In genomic region chr14:70955543-70956480, GRCh38 we compare ENCODE assay signal across 8 cellular contexts. TPM values are rescaled to one million over a fixed set of nuclear protein-coding genes. Genes with fewer than 3 reads are reported as not detected.
DNase-seq lines count a peak whose midpoint lies in the region; ATAC-seq, FAIRE-seq and TF ChIP-seq lines count a peak whose summit lies in the region.

No MANE protein-coding gene starts in this region.

- DNase-seq in A549 (ENCODE audit: low read depth in 1 of 2, low spot score in 1 of 2), result peak in 1 of 2 experiments; percentile 23
- peak; percentile 13 for DNase-seq in GM10248 (ENCODE audit: extremely low spot score)
- peak; percentile 47 for DNase-seq in RKO (ENCODE audit: low spot score)
- DNase-seq in body of pancreas, result no peak
- peak in 1 of 2 donors; percentile 12 for DNase-seq in memory B cell (ENCODE audit: low spot score in 2 of 2)
- DNase-seq in NCI-H2081 treated with DMSO at 0.1 percent for 48 hours (lab: John Stamatoyannopoulos, UW), result no peak
- DNase-seq in cerebellum (ENCODE audit: low spot score), result no peak

- no peaks in the 10 kb centered on the region for H3K36me3 ChIP-seq in body of pancreas (replicated peaks in 1 of 2; ENCODE audit: insufficient read depth in 1 of 2, low read depth in 2 of 2)

- peak; percentile 72 to 75 for TF ChIP-seq RAD21 in A549 (conservative IDR thresholded peaks at IDR 0.05 in 1 of 2, IDR thresholded peaks at IDR 0.05 in 1 of 2)

- H3K36me3 Mint-ChIP-seq in memory B cell, result peaks cover 17% of the 10 kb centered on the region

- TF ChIP-seq POLR2A in A549 (IDR thresholded peaks at IDR 0.05; ENCODE audit: low read length) (no peak), body of pancreas (IDR thresholded peaks at IDR 0.05) (no peak)

- H3K27me3 ChIP-seq in body of pancreas, result no peaks in the 10 kb centered on the region

- H3K27ac Mint-ChIP-seq in memory B cell, result no peak overlapping the region

- CTCF ChIA-PET in A549 (lab: Yijun Ruan, JAX), result interaction anchor here (0.6 to 6.0 kb wide), 20 partner anchors 9 to 529 kb away, joined by 3 to 53 read pairs (median 4); partner anchors contain the start of gene PCNX1
- CTCF ChIA-PET in GM10248 (lab: Yijun Ruan, JAX), result interaction anchor here (0.7 to 5.1 kb wide), 18 partner anchors 8 to 334 kb away, joined by 3 to 30 read pairs (median 4); partner anchors contain the start of genes MAP3K9 and PCNX1

- no peak for FAIRE-seq in A549 (lab: Jason Lieb, UNC)

- peaks cover 6% of the 10 kb centered on the region; the same call in 1 of the 3 replicates for H3K4me1 ChIP-seq in A549
- H3K4me1 ChIP-seq in body of pancreas, result no peaks in the 10 kb centered on the region

- peak; percentile 71 to 79; a peak in 5 of 6 replicates for ATAC-seq in A549
- no peak for ATAC-seq in body of pancreas
- peak; percentile 64 for ATAC-seq in memory B cell (ENCODE audit: low read depth)
- ATAC-seq in HG03354 (IDR thresholded peaks at IDR 0.05; ENCODE audit: poor library complexity, severe bottlenecking, unreplicated experiment), result no peak

- no peak for TF ChIP-seq EP300 in A549 (IDR thresholded peaks at IDR 0.05)

- peaks cover 2% of the 10 kb centered on the region for H3K4me1 Mint-ChIP-seq in memory B cell

- intact Hi-C loops in body of pancreas (cut with DNase I), result no loop called here

- no peak overlapping the region for H3K4me3 Mint-ChIP-seq in memory B cell

- WGBS in A549 (ENCODE audit: missing lambda C conversion rate), result 67% methylated on average over 5 of the region's 5 CpGs
- whole genome bisulfite sequencing in body of pancreas, 2 donors, result 78 to 86% methylated on average over 5 of the region's 5 CpGs

- POLR2A ChIA-PET in A549 (lab: Yijun Ruan, JAX), result interaction anchor here (1.4 kb wide), 1 partner anchor 48 kb away, joined by 4 read pairs; the partner anchor contains the start of gene PCNX1
- POLR2A ChIA-PET in GM10248 (lab: Yijun Ruan, JAX), result no interaction called here

- H3K4me3 ChIP-seq in A549 (no peak overlapping the region), body of pancreas (no peak overlapping the region)

- no peak overlapping the region for H3K4me2 ChIP-seq in A549

- no peaks in the 10 kb centered on the region for H3K27me3 Mint-ChIP-seq in memory B cell

- TF ChIP-seq CTCF in A549 (IDR thresholded peaks at IDR 0.05), result peak; percentile 66
- peak; percentile 68 for TF ChIP-seq CTCF in GM10248 (IDR thresholded peaks at IDR 0.05; ENCODE audit: control extremely low read depth, extremely low read depth, low read depth, missing control alignments)
- peak in 5 of 7 experiments; percentile 26 to 44 (median 35) for TF ChIP-seq CTCF in body of pancreas (IDR thresholded peaks at IDR 0.05)

- no peaks in the 10 kb centered on the region for H3K9me3 ChIP-seq in A549
- H3K9me3 ChIP-seq in body of pancreas, result no peaks in the 10 kb centered on the region

- H3K27ac ChIP-seq in A549, result no peak overlapping the region
- H3K27ac ChIP-seq in body of pancreas, result no peak overlapping the region

- H3K9me3 Mint-ChIP-seq in memory B cell, result no peaks in the 10 kb centered on the region

TF ChIP-seq in A549, 52 proteins besides CTCF, POLR2A, EP300 and RAD21:
- TF ChIP-seq MAFK (IDR thresholded peaks at IDR 0.05; ENCODE audit: partially characterized antibody) (peak; percentile 71), CEBPB (IDR thresholded peaks at IDR 0.05) (peak; percentile 24 to 38; a peak in 2 of 4 replicates), SMC3 (IDR thresholded peaks at IDR 0.05) (peak; percentile 46; the same call in 2 of the 3 replicates), ZNF302 (CRISPR knock-in tag; IDR thresholded peaks at IDR 0.05) (no peak)

RNA-seq across cellular contexts. Expression of gene PCNX1, which starts 48.6 kb away (rescaled TPM):
- polyA plus RNA-seq in A549 (2011; rRNA removed), result 45.0 and 50.0 TPM in 2 replicates
- 8.0 and 9.1 TPM in 2 replicates for polyA plus RNA-seq in A549 (2012; cell fraction: cytosol; rRNA removed)
- 21.5 and 27.2 TPM in 2 replicates for polyA plus RNA-seq in A549 (2012; cell fraction: nucleus; rRNA removed)
- 10.4 to 13.2 TPM (median 10.9 TPM) in 3 replicates for polyA plus RNA-seq in A549 (2017; fragmentation: RNase III; extraction: RNeasy Plus Mini Kit Qiagen cat#74134 plus additional on column Dnase treatment)
- 143 and 190 TPM in 2 replicates for polyA minus RNA-seq in A549 (2011; rRNA and poly(A)+ RNA removed)
- total RNA-seq in body of pancreas, result 10 to 100 TPM; 25.4 to 94.3 TPM
- 130 TPM for total RNA-seq in cerebellum

Comparison
In these comparisons a context has a peak if more than half of its experiments do, and no peak if none do; other contexts are left out.
1. ATAC-seq: peak in A549 (2 of 2) and memory B cell (single experiment); none in body of pancreas (single experiment) and HG03354 (single experiment).
2. DNase-seq: peak in GM10248 (single experiment) and RKO (single experiment); none in body of pancreas (0 of 4), NCI-H2081 treated with DMSO at 0.1 percent for 48 hours (single experiment) and cerebellum (single experiment).
3. Peak in every context shown above with its lines, with median percentiles within 50 percentile points of each other: CTCF ChIP-seq.